Comparison of ENCODE assay signal across 18 cellular contexts in genomic region chr7:89757910-89758309, GRCh38.
"Had no signal": no experiment of that assay in that cellular context is flagged by ENCODE, and none has a peak within 500 bp of the region (broad histone marks: within the 10 kb centered on the region; RNA-seq: fewer than 3 reads in every experiment).

No MANE protein-coding gene starts in this region.

- H3K9me3 ChIP-seq: pancreas, tibial nerve had no signal

- ATAC-seq: activated T-cell treated with anti-CD3 and anti-CD28 coated beads, Interleukin-2, amount 50 U/mL, for 4 hours; left ventricle myocardium superior; WTC11 had no signal

- FAIRE-seq: pancreas had no signal

- DNase-seq: activated CD4-positive, alpha-beta T cell treated with anti-CD3 and anti-CD28 coated beads, Interleukin-2, amount 50 U/mL, for 48 hours; activated CD8-positive, alpha-beta memory T cell treated with anti-CD3 and anti-CD28 coated beads, Interleukin-2, amount 50 U/mL, for 48 hours; activated naive CD4-positive, alpha-beta T cell treated with Interleukin-2 at 50 U/mL for 16 hours; activated naive CD8-positive, alpha-beta T cell treated with anti-CD3 and anti-CD28 coated beads, Interleukin-2, amount 10 ng/mL, durations not matched to agents 7 days and 5 days; activated T-cell treated with anti-CD3 and anti-CD28 coated beads, Interleukin-2, amount 50 U/mL, for 4 hours; amniotic stem cell; cerebellar nuclear complex; foreskin melanocyte; left ventricle myocardium superior; nephron progenitor cell; pancreas; right cardiac atrium; stimulated activated CD4-positive, alpha-beta T cell treated with anti-CD3 and anti-CD28 coated beads, Interleukin-1b, Interleukin-23, amount 100 ng/mL, for 48 hours; T-helper 9 cell had no signal

- H3K27ac ChIP-seq: coronary artery, pancreas, tibial nerve had no signal

- H3K36me3 ChIP-seq: pancreas, tibial nerve had no signal

- H3K4me3 ChIP-seq: coronary artery, pancreas, skin epidermis, tibial nerve had no signal

- H3K27me3 ChIP-seq: pancreas, tibial nerve had no signal

- H3K4me1 ChIP-seq: pancreas, tibial nerve had no signal
